Comparison of ENCODE assay signal across 14 cellular contexts in genomic region chr16:5509794-5510193, GRCh38.
"Had no signal": no experiment of that assay in that cellular context is flagged by ENCODE, and none has a peak within 500 bp of the region (broad histone marks: within the 10 kb centered on the region; RNA-seq: fewer than 3 reads in every experiment).

No MANE protein-coding gene starts in this region.

- H3K36me3 ChIP-seq: sigmoid colon, uterus had no signal

- H3K4me3 ChIP-seq: sigmoid colon, uterus had no signal

- H3K9me3 ChIP-seq: sigmoid colon, uterus had no signal

- H3K27me3 ChIP-seq: sigmoid colon, uterus had no signal

- ATAC-seq: activated CD8-positive, alpha-beta T cell treated with anti-CD3 and anti-CD28 coated beads, Interleukin-2, amount 10 ng/mL, durations not matched to agents 7 days and 5 days; activated T-helper 17 cell treated with anti-CD3 and anti-CD28 coated beads, Interleukin-2, amount 50 U/mL, for 72 hours; left lobe of liver had no signal

- FAIRE-seq: astrocyte had no signal

- H3K27ac ChIP-seq: uterus, VCaP had no signal

- H3K4me1 ChIP-seq: uterus had no signal

- H3K4me3 Mint-ChIP-seq: activated CD8-positive, alpha-beta T cell treated with anti-CD3 and anti-CD28 coated beads, Interleukin-2, amount 10 ng/mL, durations not matched to agents 7 days and 5 days; activated naive CD4-positive, alpha-beta T cell treated with anti-CD3 and anti-CD28 coated beads for 36 hours; activated T-helper 17 cell treated with anti-CD3 and anti-CD28 coated beads, Interleukin-2, amount 50 U/mL, for 72 hours; memory B cell; nephron progenitor cell had no signal

- H3K27ac Mint-ChIP-seq: activated CD8-positive, alpha-beta T cell treated with anti-CD3 and anti-CD28 coated beads, Interleukin-2, amount 10 ng/mL, durations not matched to agents 7 days and 5 days; activated naive CD4-positive, alpha-beta T cell treated with anti-CD3 and anti-CD28 coated beads for 36 hours; activated T-helper 17 cell treated with anti-CD3 and anti-CD28 coated beads, Interleukin-2, amount 50 U/mL, for 72 hours; memory B cell; nephron progenitor cell had no signal

- H3K36me3 Mint-ChIP-seq: memory B cell had no signal

- H3K4me1 Mint-ChIP-seq: activated T-helper 17 cell treated with anti-CD3 and anti-CD28 coated beads, Interleukin-2, amount 50 U/mL, for 72 hours; memory B cell had no signal

- DNase-seq: activated CD8-positive, alpha-beta T cell treated with anti-CD3 and anti-CD28 coated beads, Interleukin-2, amount 10 ng/mL, durations not matched to agents 7 days and 5 days; activated naive CD4-positive, alpha-beta T cell treated with anti-CD3 and anti-CD28 coated beads for 36 hours; foreskin melanocyte; head of caudate nucleus; nephron progenitor cell; sigmoid colon; stimulated activated CD4-positive, alpha-beta T cell treated with anti-CD3 and anti-CD28 coated beads, Interleukin-12 subunit alpha, Interleukin-12 subunit beta, amount 100 ng/mL, for 4 hours; stimulated activated naive CD4-positive, alpha-beta T cell; uterus had no signal
